ENCODE assay signal across 12 cellular contexts in the genomic region with DNA sequence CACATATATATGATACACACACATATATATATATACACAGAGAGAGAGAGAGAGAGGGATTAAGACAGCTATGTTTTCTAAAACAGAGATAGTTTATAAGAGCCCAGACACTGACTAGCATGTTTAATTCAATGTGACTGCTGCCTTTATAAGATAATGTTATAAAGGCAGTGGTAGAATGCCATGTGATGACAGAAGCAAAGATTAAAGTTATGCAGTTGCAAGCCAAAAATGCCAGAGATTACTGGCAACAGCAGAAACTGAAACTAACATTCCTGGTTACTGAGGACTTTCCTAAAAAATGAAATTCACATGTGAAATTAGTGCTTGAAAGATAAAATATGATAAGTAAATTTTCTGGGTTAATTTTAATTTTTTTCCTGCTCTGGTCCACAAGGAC.
"Had no signal": no experiment of that assay in that cellular context is flagged by ENCODE, and none has a peak within 500 bp of the region (broad histone marks: within the 10 kb centered on the region; RNA-seq: fewer than 3 reads in every experiment).

No MANE protein-coding gene starts in this region.

- H3K9me3 ChIP-seq: colonic mucosa, ovary, right atrium auricular region, tibial artery, uterus had no signal

- H3K27ac ChIP-seq: colonic mucosa, foreskin keratinocyte, ovary, right atrium auricular region, tibial artery, upper lobe of left lung, uterus had no signal

- DNase-seq: colonic mucosa; dermis blood vessel endothelial cell; foreskin keratinocyte; hippocampal formation; natural killer cell; ovary; stimulated activated CD4-positive, alpha-beta T cell treated with anti-CD3 and anti-CD28 coated beads, Interleukin-4, amount 100 ng/mL, for 24 hours; tibial artery; upper lobe of left lung; uterus had no signal

- ATAC-seq: foreskin keratinocyte; natural killer cell; stimulated activated memory B cell treated with anti-CD40 and anti-IgM and Interleukin-4, amounts not matched to agents 10 μg/mL and 1 μg/mL and 100 μg/mL, for 72 hours had no signal

- H3K4me3 ChIP-seq: colonic mucosa, ovary, right atrium auricular region, tibial artery, upper lobe of left lung, uterus had no signal

- H3K36me3 ChIP-seq: colonic mucosa, ovary, right atrium auricular region, tibial artery, upper lobe of left lung, uterus had no signal
